In genomic region chr5:142979636-142980035, GRCh38 we compare ENCODE assay signal across 17 cellular contexts.
A peak's percentile ranks its signal among the peaks of the same experiment; 100 is the strongest.
DNase-seq lines count a peak whose midpoint lies in the region; ATAC-seq and TF ChIP-seq lines count a peak whose summit lies in the region.
"Had no signal": no experiment of that assay in that cellular context is flagged by ENCODE, and none has a peak within 500 bp of the region (broad histone marks: within the 10 kb centered on the region; RNA-seq: fewer than 3 reads in every experiment).

No MANE protein-coding gene starts in this region.

- no peak for TF ChIP-seq CTCF in glutamatergic neuron (IDR thresholded peaks at IDR 0.05; ENCODE audit: partially characterized antibody, unreplicated experiment)
- TF ChIP-seq CTCF in coronary artery (IDR thresholded peaks at IDR 0.05), result no peak

- ATAC-seq in HG03045 (IDR thresholded peaks at IDR 0.05; ENCODE audit: unreplicated experiment), result no peak
- ATAC-seq: activated CD4-positive, alpha-beta T cell treated with anti-CD3 and anti-CD28 coated beads for 36 hours; left lobe of liver had no signal

- no CpG with 5 or more reads among the region's 3 CpGs for WGBS in mesendoderm (ENCODE audit: extremely low coverage, insufficient coverage, low lambda C conversion rate)

- no peaks in the 10 kb centered on the region for H3K79me1 ChIP-seq in mesendoderm (ENCODE audit: low read length)

- no peak overlapping the region for H3K56ac ChIP-seq in mesendoderm (ENCODE audit: low read length)

- no peak overlapping the region for H3K4me3 ChIP-seq in mesendoderm (ENCODE audit: low read length)
- no peak overlapping the region for H3K4me3 ChIP-seq in coronary artery
- H3K4me3 ChIP-seq: prostate gland had no signal

- no peak overlapping the region for H2BK5ac ChIP-seq in mesendoderm (ENCODE audit: low read length)

- H3K9me3 Mint-ChIP-seq in dendritic cell treated with granulocyte-macrophage colony-stimulating factor and Interleukin-4, amounts not matched to agents 40 ng/mL and 50 ng/mL, for 4 days, result no peaks in the 10 kb centered on the region
- peaks cover 2% of the 10 kb centered on the region for H3K9me3 Mint-ChIP-seq in glutamatergic neuron (ENCODE audit: unreplicated experiment)
- H3K9me3 Mint-ChIP-seq: activated naive CD4-positive, alpha-beta T cell treated with anti-CD3 and anti-CD28 coated beads for 36 hours; stimulated activated naive CD8-positive, alpha-beta T cell treated with anti-CD3 and anti-CD28 coated beads, Interleukin-15, Interleukin-2, amounts not matched to agents 100 ng/mL and 50 ng/mL, for 24 hours had no signal

- H3K27me3 Mint-ChIP-seq in dendritic cell treated with granulocyte-macrophage colony-stimulating factor and Interleukin-4, amounts not matched to agents 40 ng/mL and 50 ng/mL, for 4 days, result no peaks in the 10 kb centered on the region
- no peaks in the 10 kb centered on the region for H3K27me3 Mint-ChIP-seq in glutamatergic neuron (ENCODE audit: unreplicated experiment)
- H3K27me3 Mint-ChIP-seq: activated CD4-positive, alpha-beta T cell treated with anti-CD3 and anti-CD28 coated beads for 36 hours; stimulated activated naive CD8-positive, alpha-beta T cell treated with anti-CD3 and anti-CD28 coated beads, Interleukin-15, Interleukin-2, amounts not matched to agents 100 ng/mL and 50 ng/mL, for 24 hours had no signal

- H3K4me1 ChIP-seq in mesendoderm (ENCODE audit: control insufficient read depth, low read depth, low read length), result peaks cover 10% of the 10 kb centered on the region

- peak; percentile 4 for DNase-seq in COLO668 (lab: John Stamatoyannopoulos, UW; ENCODE audit: unreplicated experiment)
- DNase-seq in HT-29 (ENCODE audit: low spot score), result peak; percentile 70
- DNase-seq in mesendoderm, result peak; percentile 35
- DNase-seq in glutamatergic neuron, result no peak
- no peak for DNase-seq in coronary artery (ENCODE audit: low spot score)
- DNase-seq: activated CD4-positive, alpha-beta T cell treated with anti-CD3 and anti-CD28 coated beads for 36 hours; activated naive CD4-positive, alpha-beta T cell treated with anti-CD3 and anti-CD28 coated beads for 36 hours; BE2C; NCI-H187; NCI-H524; RPMI8226 had no signal

- H3K4ac ChIP-seq in mesendoderm (ENCODE audit: low read depth, low read length), result no peak overlapping the region

- H3K79me2 ChIP-seq in mesendoderm (ENCODE audit: control insufficient read depth, insufficient read depth, low read length), result no peaks in the 10 kb centered on the region

- H2BK120ac ChIP-seq in mesendoderm (ENCODE audit: low read depth, low read length), result no peak overlapping the region

- H4K5ac ChIP-seq in mesendoderm (ENCODE audit: low read length), result no peak overlapping the region

- no peaks in the 10 kb centered on the region for H3K36me3 ChIP-seq in mesendoderm (ENCODE audit: control insufficient read depth, insufficient read depth, low read length)
- H3K36me3 ChIP-seq: BE2C, prostate gland had no signal

- no peak overlapping the region for H3K4me2 ChIP-seq in mesendoderm (ENCODE audit: low read length)

- no peak overlapping the region for H2BK15ac ChIP-seq in mesendoderm (replicated peaks; ENCODE audit: low read depth)

- H4K8ac ChIP-seq in mesendoderm (ENCODE audit: low read depth, low read length), result no peak overlapping the region

- H2AK5ac ChIP-seq in mesendoderm (ENCODE audit: low read length), result no peak overlapping the region

- no peak overlapping the region for H3K9ac ChIP-seq in mesendoderm (ENCODE audit: low read length)

- no peak overlapping the region for H3K4me3 Mint-ChIP-seq in dendritic cell treated with granulocyte-macrophage colony-stimulating factor and Interleukin-4, amounts not matched to agents 40 ng/mL and 50 ng/mL, for 4 days
- H3K4me3 Mint-ChIP-seq in glutamatergic neuron (ENCODE audit: unreplicated experiment), result no peak overlapping the region
- H3K4me3 Mint-ChIP-seq: activated CD4-positive, alpha-beta T cell treated with anti-CD3 and anti-CD28 coated beads for 36 hours; activated naive CD4-positive, alpha-beta T cell treated with anti-CD3 and anti-CD28 coated beads for 36 hours; stimulated activated naive CD8-positive, alpha-beta T cell treated with anti-CD3 and anti-CD28 coated beads, Interleukin-15, Interleukin-2, amounts not matched to agents 100 ng/mL and 50 ng/mL, for 24 hours; T-helper 1 cell treated with Interleukin-12 subunit alpha and Interleukin-12 subunit beta and Interleukin-4 antibody, amounts not matched to agents 30 μg/mL and 1 μg/mL, for 36 hours had no signal

- H3K36me3 Mint-ChIP-seq in dendritic cell treated with granulocyte-macrophage colony-stimulating factor and Interleukin-4, amounts not matched to agents 40 ng/mL and 50 ng/mL, for 4 days (ENCODE audit: low read depth), result peaks cover 12% of the 10 kb centered on the region
- no peaks in the 10 kb centered on the region for H3K36me3 Mint-ChIP-seq in glutamatergic neuron (ENCODE audit: unreplicated experiment)

- peaks cover 74% of the 10 kb centered on the region for H3K4me1 Mint-ChIP-seq in dendritic cell treated with granulocyte-macrophage colony-stimulating factor and Interleukin-4, amounts not matched to agents 40 ng/mL and 50 ng/mL, for 4 days (ENCODE audit: low read depth)
- peaks cover 20% of the 10 kb centered on the region for H3K4me1 Mint-ChIP-seq in glutamatergic neuron (ENCODE audit: low read depth, unreplicated experiment)

- H3K23ac ChIP-seq in mesendoderm (ENCODE audit: low read length), result no peak overlapping the region

- peak overlapping the region; percentile 34 for H3K27ac Mint-ChIP-seq in dendritic cell treated with granulocyte-macrophage colony-stimulating factor and Interleukin-4, amounts not matched to agents 40 ng/mL and 50 ng/mL, for 4 days
- no peak overlapping the region for H3K27ac Mint-ChIP-seq in glutamatergic neuron (ENCODE audit: unreplicated experiment)
- H3K27ac Mint-ChIP-seq: activated CD4-positive, alpha-beta T cell treated with anti-CD3 and anti-CD28 coated beads for 36 hours; activated naive CD4-positive, alpha-beta T cell treated with anti-CD3 and anti-CD28 coated beads for 36 hours; stimulated activated naive CD8-positive, alpha-beta T cell treated with anti-CD3 and anti-CD28 coated beads, Interleukin-15, Interleukin-2, amounts not matched to agents 100 ng/mL and 50 ng/mL, for 24 hours had no signal

- peak overlapping the region; percentile 83 for H3K18ac ChIP-seq in mesendoderm (ENCODE audit: low read length)

- no peaks in the 10 kb centered on the region for H3K27me3 ChIP-seq in mesendoderm (ENCODE audit: insufficient read depth, low read length, poor library complexity)
- H3K27me3 ChIP-seq: BE2C had no signal

- no peak overlapping the region for H3K27ac ChIP-seq in mesendoderm (ENCODE audit: low read depth, low read length)
- H3K27ac ChIP-seq in coronary artery, result no peak overlapping the region
- H3K27ac ChIP-seq: prostate gland had no signal

- intact Hi-C loops in dendritic cell treated with granulocyte-macrophage colony-stimulating factor and Interleukin-4, amounts not matched to agents 40 ng/mL and 50 ng/mL, for 4 days (cut with micrococcal nuclease), result no loop called here

Comparison
In these comparisons a context has a peak if more than half of its experiments do, and no peak if none do; other contexts are left out.
1. DNase-seq: peak in COLO668 (single experiment), HT-29 (single experiment) and mesendoderm (single experiment); none in glutamatergic neuron (single experiment) and coronary artery (single experiment).